ENCODE assay signal across 25 cellular contexts in the genomic region with DNA sequence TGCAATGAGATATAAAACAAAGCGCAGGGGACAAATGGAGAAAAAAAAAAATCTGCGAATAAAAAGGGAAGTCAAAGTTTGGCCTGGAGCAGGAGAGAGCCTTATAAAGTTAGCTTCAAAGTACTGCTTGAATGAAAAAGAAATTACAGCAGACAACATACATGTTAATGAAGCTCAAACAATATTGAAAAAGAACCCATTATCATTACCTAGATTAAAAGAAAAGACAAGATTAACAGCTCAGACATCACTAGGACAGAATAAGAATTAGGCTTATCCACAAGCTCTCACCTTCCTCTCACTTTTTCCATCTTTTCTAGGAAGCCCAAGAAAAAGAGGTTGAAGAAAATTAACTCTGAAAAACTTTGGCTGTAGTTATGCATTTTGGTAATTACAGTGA.
"Had no signal": no experiment of that assay in that cellular context is flagged by ENCODE, and none has a peak within 500 bp of the region (broad histone marks: within the 10 kb centered on the region; RNA-seq: fewer than 3 reads in every experiment).

No MANE protein-coding gene starts in this region.

- H3K36me3 ChIP-seq: left ventricle myocardium inferior, pancreas, prostate gland, sigmoid colon, spleen, tibial nerve, uterus had no signal

- H3K4me1 Mint-ChIP-seq: mesothelial cell of epicardium; naive B cell; natural killer cell; nephron progenitor cell; stimulated activated effector memory CD8-positive, alpha-beta T cell treated with anti-CD3 and anti-CD28 coated beads, Interleukin-12 subunit alpha, Interleukin-12 subunit beta, amount 100 ng/mL, for 72 hours; stimulated activated naive CD8-positive, alpha-beta T cell treated with anti-CD3 and anti-CD28 coated beads, Interleukin-15, amount 100 ng/mL, for 72 hours had no signal

- H3K9me3 ChIP-seq: left ventricle myocardium inferior, pancreas, prostate gland, sigmoid colon, spleen, tibial nerve, uterus had no signal

- H3K27ac Mint-ChIP-seq: mesothelial cell of epicardium; naive B cell; natural killer cell; nephron progenitor cell; stimulated activated effector memory CD8-positive, alpha-beta T cell treated with anti-CD3 and anti-CD28 coated beads, Interleukin-12 subunit alpha, Interleukin-12 subunit beta, amount 100 ng/mL, for 72 hours; stimulated activated naive CD8-positive, alpha-beta T cell treated with anti-CD3 and anti-CD28 coated beads, Interleukin-15, amount 100 ng/mL, for 72 hours; type B pancreatic cell had no signal

- H3K27ac ChIP-seq: left ventricle myocardium inferior, pancreas, prostate gland, sigmoid colon, spleen, tibial nerve, uterus had no signal

- DNase-seq: hypothalamus; islet precursor cell; left ventricle myocardium inferior; mesendoderm; naive B cell; natural killer cell; nephron progenitor cell; pancreas; posterior cingulate gyrus; retina; right cardiac atrium; sigmoid colon; small intestine; spleen; stimulated activated CD4-positive, alpha-beta T cell treated with anti-CD3 and anti-CD28 coated beads, Interleukin-4, amount 100 ng/mL, for 24 hours; stimulated activated naive CD4-positive, alpha-beta T cell treated with Interleukin-2 at 50 U/mL for 16 hours; stimulated activated naive CD8-positive, alpha-beta T cell treated with anti-CD3 and anti-CD28 coated beads, Interleukin-15, amount 100 ng/mL, for 72 hours; substantia nigra; uterus had no signal

- H3K9me3 Mint-ChIP-seq: mesothelial cell of epicardium; naive B cell; nephron progenitor cell; stimulated activated effector memory CD8-positive, alpha-beta T cell treated with anti-CD3 and anti-CD28 coated beads, Interleukin-12 subunit alpha, Interleukin-12 subunit beta, amount 100 ng/mL, for 72 hours; type B pancreatic cell had no signal

- H3K4me3 ChIP-seq: left ventricle myocardium inferior, lung, pancreas, prostate gland, sigmoid colon, spleen, tibial nerve, uterus had no signal

- ATAC-seq: natural killer cell; pancreas; right cardiac atrium; stimulated activated effector memory CD8-positive, alpha-beta T cell treated with anti-CD3 and anti-CD28 coated beads, Interleukin-12 subunit alpha, Interleukin-12 subunit beta, amount 100 ng/mL, for 72 hours; stimulated activated naive CD8-positive, alpha-beta T cell treated with anti-CD3 and anti-CD28 coated beads, Interleukin-15, amount 100 ng/mL, for 72 hours had no signal

- H3K27me3 Mint-ChIP-seq: stimulated activated naive CD8-positive, alpha-beta T cell treated with anti-CD3 and anti-CD28 coated beads, Interleukin-15, amount 100 ng/mL, for 72 hours; type B pancreatic cell had no signal

- H3K27me3 ChIP-seq: pancreas, sigmoid colon, spleen, tibial nerve, uterus had no signal

- H3K4me3 Mint-ChIP-seq: mesothelial cell of epicardium; naive B cell; natural killer cell; nephron progenitor cell; stimulated activated effector memory CD8-positive, alpha-beta T cell treated with anti-CD3 and anti-CD28 coated beads, Interleukin-12 subunit alpha, Interleukin-12 subunit beta, amount 100 ng/mL, for 72 hours; stimulated activated naive CD8-positive, alpha-beta T cell treated with anti-CD3 and anti-CD28 coated beads, Interleukin-15, amount 100 ng/mL, for 72 hours; type B pancreatic cell had no signal

- H3K4me1 ChIP-seq: left ventricle myocardium inferior, pancreas, prostate gland, sigmoid colon, spleen, tibial nerve, uterus had no signal

- H3K36me3 Mint-ChIP-seq: mesothelial cell of epicardium; naive B cell; natural killer cell; stimulated activated effector memory CD8-positive, alpha-beta T cell treated with anti-CD3 and anti-CD28 coated beads, Interleukin-12 subunit alpha, Interleukin-12 subunit beta, amount 100 ng/mL, for 72 hours; type B pancreatic cell had no signal
